ENCODE assay signal across 1 cellular context in genomic region chr14:80587096-80587724, GRCh38.
TF ChIP-seq lines count a peak whose summit lies in the region.

No MANE protein-coding gene starts in this region.

TF ChIP-seq in HCT116, 20 proteins besides CTCF, POLR2A, EP300 and RAD21 (continued from another document):
- no peak for TF ChIP-seq ZBTB33 (IDR thresholded peaks at IDR 0.05; ENCODE audit: extremely low read depth, insufficient replicate concordance, low read length)
- no peak for TF ChIP-seq ZNF274 (IDR thresholded peaks at IDR 0.05; ENCODE audit: low read depth, low read length)
- no peak for TF ChIP-seq CEBPB (IDR thresholded peaks at IDR 0.05; ENCODE audit: low read depth)
- no peak for TF ChIP-seq SIN3A (IDR thresholded peaks at IDR 0.05; ENCODE audit: low read depth)
- no peak for TF ChIP-seq SP1 (IDR thresholded peaks at IDR 0.05; ENCODE audit: low read depth)
- TF ChIP-seq ATF3 (IDR thresholded peaks at IDR 0.05), result no peak
- no peak for TF ChIP-seq CBX3 (IDR thresholded peaks at IDR 0.05; ENCODE audit: low read depth)
- TF ChIP-seq JUND (IDR thresholded peaks at IDR 0.05), result no peak
TF ChIP-seq in HCT116: peak in this region for 0.
